ENCODE assay signal across 12 cellular contexts in the genomic region with DNA sequence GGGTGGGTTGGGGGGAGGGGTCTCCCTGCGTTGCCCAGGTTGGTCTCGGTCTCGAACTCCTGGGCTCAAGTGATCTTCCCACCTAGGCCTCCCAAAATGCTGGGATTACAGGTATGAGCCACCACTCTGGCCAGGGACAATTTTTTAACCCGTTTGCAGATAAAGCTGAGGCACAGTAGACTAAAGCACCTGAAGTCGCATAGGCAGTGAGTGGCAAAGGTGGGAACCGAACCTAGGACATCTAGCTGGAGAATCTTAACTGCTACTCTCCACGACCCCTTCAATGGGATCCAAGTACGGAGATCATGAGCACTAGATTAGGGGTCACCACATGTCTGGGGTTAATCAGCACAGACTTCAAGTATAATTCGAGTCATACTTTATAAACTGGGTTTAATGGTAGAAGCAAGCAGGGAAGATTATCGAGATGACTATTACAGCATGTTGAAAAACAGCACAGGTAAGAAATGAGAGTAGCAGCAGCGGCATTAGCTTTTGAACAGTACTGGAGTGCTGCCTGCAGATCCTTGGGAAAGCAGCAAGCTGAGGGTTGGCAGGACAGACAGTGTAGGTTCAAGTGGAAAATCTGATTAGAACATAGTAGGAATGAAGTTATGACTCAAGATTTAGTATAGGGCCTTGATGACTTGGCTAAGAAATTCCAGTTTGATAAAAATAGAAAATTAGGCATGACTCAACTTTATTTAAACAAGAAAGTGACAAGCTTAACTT. TPM values are rescaled to one million over a fixed set of nuclear protein-coding genes. Genes with fewer than 3 reads are reported as not detected.
DNase-seq lines count a peak whose midpoint lies in the region; TF ChIP-seq lines count a peak whose summit lies in the region.
"Had no signal": no experiment of that assay in that cellular context is flagged by ENCODE, and none has a peak within 500 bp of the region (broad histone marks: within the 10 kb centered on the region; RNA-seq: fewer than 3 reads in every experiment).

No MANE protein-coding gene starts in this region.

- H4K20me1 ChIP-seq in osteoblast (ENCODE audit: insufficient read depth, low read length) = no peaks in the 10 kb centered on the region

- no peak overlapping the region for H2AFZ ChIP-seq in osteoblast (ENCODE audit: low read length)

- 0 out of 2 replicates have a peak, but pooled peaks have one; percentile 6 for TF ChIP-seq CTCF in AG10803 (conservative IDR thresholded peaks at IDR 0.05; ENCODE audit: low read length)
- TF ChIP-seq CTCF in epithelial cell of proximal tubule (conservative IDR thresholded peaks at IDR 0.05; ENCODE audit: low read depth, low read length) = no peak
- no peak for TF ChIP-seq CTCF in osteoblast (IDR thresholded peaks at IDR 0.05; ENCODE audit: extremely low read depth, low read depth, low read length)

- H3K27ac ChIP-seq in osteoblast (ENCODE audit: low read depth, low read length) = peak overlapping the region; percentile 91
- H3K27ac ChIP-seq: HL-60, upper lobe of left lung had no signal

- DNase-seq in AG10803 (ENCODE audit: low read depth) (peak; percentile 77), MG63 (peak; percentile 65), epithelial cell of proximal tubule (ENCODE audit: low read depth) (peak; percentile 63), osteoblast (ENCODE audit: insufficient read length, low spot score, missing footprints) (peak; percentile 88), NCI-H1105 (lab: John Stamatoyannopoulos, UW) (no peak), posterior vena cava (ENCODE audit: low spot score) (no peak), NCI-H1105 treated with DMSO at 0.1 percent for 48 hours (lab: John Stamatoyannopoulos, UW) (no peak), D341Med (ENCODE audit: low spot score) (no peak)
- DNase-seq: mesendoderm, T-cell, upper lobe of left lung had no signal

- H3K36me3 ChIP-seq in MG63 = no peaks in the 10 kb centered on the region
- peaks cover 21% of the 10 kb centered on the region for H3K36me3 ChIP-seq in osteoblast (ENCODE audit: insufficient read depth, low read length)
- H3K36me3 ChIP-seq: upper lobe of left lung had no signal

- peak overlapping the region; percentile 66 for H3K4me2 ChIP-seq in osteoblast (ENCODE audit: insufficient read depth, low read length)

- peaks cover 55% of the 10 kb centered on the region for H3K79me2 ChIP-seq in osteoblast (ENCODE audit: insufficient read depth, low read length)

- H3K4me3 ChIP-seq in AG10803 (ENCODE audit: low read length) = no peak overlapping the region
- no peak overlapping the region for H3K4me3 ChIP-seq in MG63
- no peak overlapping the region for H3K4me3 ChIP-seq in epithelial cell of proximal tubule (ENCODE audit: low read depth, low read length)
- H3K4me3 ChIP-seq in osteoblast (ENCODE audit: insufficient read depth, low read length) = no peak overlapping the region
- H3K4me3 ChIP-seq: upper lobe of left lung had no signal

- H3K9me3 ChIP-seq in MG63 (peaks cover 2% of the 10 kb centered on the region; the same call in 1 of the 2 replicates), osteoblast (ENCODE audit: low read depth, low read length) (no peaks in the 10 kb centered on the region)
- H3K9me3 ChIP-seq: upper lobe of left lung had no signal

- no peaks in the 10 kb centered on the region for H3K27me3 ChIP-seq in MG63
- no peaks in the 10 kb centered on the region for H3K27me3 ChIP-seq in osteoblast (ENCODE audit: insufficient read depth, low read length)
- H3K27me3 ChIP-seq: upper lobe of left lung had no signal

- H3K4me1 ChIP-seq in osteoblast (ENCODE audit: insufficient read depth, low read length) = peaks cover 34% of the 10 kb centered on the region

- intact Hi-C loops in posterior vena cava (cut with DNase I) = no loop called here

RNA-seq across cellular contexts. Expression of a gene that starts 23.9 kb away (rescaled TPM):
- total RNA-seq in MG63 (2014; rRNA removed; shearing (Covaris generic); ENCODE audit: low replicate concordance) = 2.3 and 4.6 TPM in 2 replicates
- total RNA-seq in epithelial cell of proximal tubule (12.5 and 13.5 TPM in 2 replicates), osteoblast (138 and 141 TPM in 2 replicates), posterior vena cava (10 to 100 TPM; 49.8 to 56.9 TPM)

RNA-seq across cellular contexts. Expression of a gene that starts 55.6 kb away (rescaled TPM):
- 76.2 and 77.2 TPM in 2 replicates for total RNA-seq in MG63 (2014; rRNA removed; shearing (Covaris generic); ENCODE audit: low replicate concordance)
- 96.9 and 101 TPM in 2 replicates for total RNA-seq in epithelial cell of proximal tubule
- total RNA-seq in osteoblast = 53.2 and 63.6 TPM in 2 replicates
- total RNA-seq in posterior vena cava = 100 to 1,000 TPM; 128 to 131 TPM

Comparison
In these comparisons a context has a peak if more than half of its experiments do, and no peak if none do; other contexts are left out.
1. DNase-seq: peak in AG10803 (single experiment), MG63 (single experiment), epithelial cell of proximal tubule (single experiment) and osteoblast (single experiment); none in NCI-H1105 (single experiment), posterior vena cava (single experiment), NCI-H1105 treated with DMSO at 0.1 percent for 48 hours (single experiment) and D341Med (single experiment).